24 cellular contexts compared by ENCODE assay signal in the genomic region with DNA sequence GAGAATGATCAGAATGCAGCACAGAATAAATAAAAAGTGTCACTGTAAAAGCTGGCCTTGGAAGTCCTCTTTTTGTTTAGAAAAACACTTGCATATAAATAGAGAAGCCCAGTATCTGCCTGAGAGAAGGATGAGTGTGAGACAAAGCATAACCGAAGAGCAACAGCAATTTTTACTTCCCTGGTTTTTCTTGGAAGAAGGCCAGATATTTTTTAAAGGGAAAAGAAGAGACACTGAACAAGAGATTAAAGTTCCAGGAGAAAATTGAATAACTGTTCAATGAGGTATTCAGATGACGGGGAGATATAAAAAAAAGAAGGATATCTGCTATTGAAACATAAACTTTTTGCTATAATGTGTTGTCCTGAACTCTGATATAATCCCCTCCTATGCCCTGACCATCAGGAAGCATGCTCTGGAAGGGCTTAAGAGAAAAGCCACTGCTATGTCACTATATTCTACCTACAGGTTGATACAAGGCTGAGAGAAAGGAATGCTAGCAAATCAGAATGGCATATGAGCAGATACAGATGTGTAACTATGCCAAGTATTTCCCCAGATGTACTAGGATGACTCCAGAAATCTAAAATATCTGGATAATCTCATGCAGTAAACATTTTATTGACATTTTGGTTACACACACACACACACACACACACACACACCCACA.
DNase-seq lines count a peak whose midpoint lies in the region; FAIRE-seq and TF ChIP-seq lines count a peak whose summit lies in the region.
"Had no signal": no experiment of that assay in that cellular context is flagged by ENCODE, and none has a peak within 500 bp of the region (broad histone marks: within the 10 kb centered on the region; RNA-seq: fewer than 3 reads in every experiment).

No MANE protein-coding gene starts in this region.

- no peaks in the 10 kb centered on the region for H3K36me3 ChIP-seq in HUES6 (ENCODE audit: control insufficient read depth, insufficient read depth, low read length)
- no peaks in the 10 kb centered on the region for H3K36me3 ChIP-seq in endothelial cell of umbilical vein (ENCODE audit: control insufficient read depth in 2 of 2, extremely low read depth in 1 of 2, insufficient read depth in 2 of 2, low read length in 2 of 2)
- H3K36me3 ChIP-seq: prostate gland, vagina had no signal

- TF ChIP-seq POLR2A in endothelial cell of umbilical vein (IDR thresholded peaks at IDR 0.05; ENCODE audit: low read depth, low read length) (no peak), GM12892 (IDR thresholded peaks at IDR 0.05; ENCODE audit: low read depth, low read length) (no peak)

- intact Hi-C loops in endothelial cell of umbilical vein (cut with micrococcal nuclease) = no loop called here
- intact Hi-C loops in activated T-helper 1 cell treated with anti-CD3 and anti-CD28 coated beads, Interleukin-12 subunit alpha, Interleukin-12 subunit beta, Interleukin-2, Interleukin-4 antibody, amounts not matched to agents 30 ng/mL and 10 ng/mL and 1 ng/mL, durations not matched to agents 14 hours and 24 hours and 36 hours (cut with micrococcal nuclease) = no loop called here

- dilution Hi-C loops in endothelial cell of umbilical vein (cut with MboI; ENCODE audit: extremely low pct_ligation_motif_present, low sequenced_read_pairs) = no loop called here

- FAIRE-seq in endothelial cell of umbilical vein (lab: Jason Lieb, UNC) (peak; percentile 31), GM12892 (lab: Jason Lieb, UNC) (no peak)
- FAIRE-seq: kidney had no signal

- H3K4me2 ChIP-seq in endothelial cell of umbilical vein (ENCODE audit: insufficient read depth, low read length) = no peak overlapping the region

- peaks cover 4% of the 10 kb centered on the region for H3K9me3 Mint-ChIP-seq in nephron
- H3K9me3 Mint-ChIP-seq in activated T-helper 1 cell treated with anti-CD3 and anti-CD28 coated beads, Interleukin-12 subunit alpha, Interleukin-12 subunit beta, Interleukin-2, Interleukin-4 antibody, amounts not matched to agents 30 ng/mL and 10 ng/mL and 1 ng/mL, durations not matched to agents 14 hours and 24 hours and 36 hours = no peaks in the 10 kb centered on the region
- H3K9me3 Mint-ChIP-seq: activated CD4-positive, alpha-beta T cell treated with anti-CD3 and anti-CD28 coated beads, Interleukin-2, amount 10 ng/mL, durations not matched to agents 7 days and 5 days had no signal

- H3K27ac ChIP-seq in HUES6 (ENCODE audit: low read depth, low read length) (0 out of 2 replicates have a peak overlapping the region, but pooled peaks have one; percentile 36), endothelial cell of umbilical vein (ENCODE audit: insufficient read depth, low read depth, low read length) (no peak overlapping the region)
- H3K27ac ChIP-seq: prostate gland, vagina had no signal

- H3K9ac ChIP-seq in HUES6 (ENCODE audit: low read length) (no peak overlapping the region), endothelial cell of umbilical vein (replicated peaks; ENCODE audit: extremely low read depth, insufficient read depth, low read length) (no peak overlapping the region)

- CTCF ChIA-PET in endothelial cell of umbilical vein (lab: Charles Lee) = no interaction called here

- H2AFZ ChIP-seq in endothelial cell of umbilical vein (ENCODE audit: low read depth, low read length) = no peak overlapping the region

- H3K4me1 ChIP-seq in HUES6 (ENCODE audit: control insufficient read depth, insufficient read depth, low read length) (peaks cover 18% of the 10 kb centered on the region), endothelial cell of umbilical vein (ENCODE audit: control insufficient read depth, extremely low read depth, insufficient read depth, low read length) (peaks cover 4% of the 10 kb centered on the region)

- no peaks in the 10 kb centered on the region for H3K9me1 ChIP-seq in endothelial cell of umbilical vein (replicated peaks; ENCODE audit: control insufficient read depth, extremely low read depth, insufficient read depth, low read length)

- H4K20me1 ChIP-seq in endothelial cell of umbilical vein (replicated peaks; ENCODE audit: control insufficient read depth, extremely low read depth, insufficient read depth, low read length) = no peaks in the 10 kb centered on the region

- no peaks in the 10 kb centered on the region for H3K27me3 Mint-ChIP-seq in nephron (ENCODE audit: low read depth)
- H3K27me3 Mint-ChIP-seq in activated T-helper 1 cell treated with anti-CD3 and anti-CD28 coated beads, Interleukin-12 subunit alpha, Interleukin-12 subunit beta, Interleukin-2, Interleukin-4 antibody, amounts not matched to agents 30 ng/mL and 10 ng/mL and 1 ng/mL, durations not matched to agents 14 hours and 24 hours and 36 hours (ENCODE audit: insufficient read depth) = peaks cover 2% of the 10 kb centered on the region
- H3K27me3 Mint-ChIP-seq: activated CD4-positive, alpha-beta T cell treated with anti-CD3 and anti-CD28 coated beads, Interleukin-2, amount 10 ng/mL, durations not matched to agents 7 days and 5 days; memory B cell had no signal

- DNase-seq in ACHN (peak; percentile 10), endothelial cell of umbilical vein (ENCODE audit: low read depth, low spot score) (peak; percentile 30), GM12892 (ENCODE audit: insufficient read length) (no peak), HuH-7.5 (ENCODE audit: low spot score) (no peak)
- DNase-seq in activated T-helper 1 cell treated with anti-CD3 and anti-CD28 coated beads, Interleukin-12 subunit alpha, Interleukin-12 subunit beta, Interleukin-2, Interleukin-4 antibody, amounts not matched to agents 30 ng/mL and 10 ng/mL and 1 ng/mL, durations not matched to agents 14 hours and 24 hours and 36 hours (ENCODE audit: low spot score) = no peak
- no peak for DNase-seq in stimulated activated CD4-positive, alpha-beta T cell treated with anti-CD3 and anti-CD28 coated beads, Interleukin-2, amount 100 ng/mL, for 48 hours
- DNase-seq: activated CD4-positive, alpha-beta T cell treated with anti-CD3 and anti-CD28 coated beads, Interleukin-2, amount 10 ng/mL, durations not matched to agents 7 days and 5 days; activated gamma-delta T cell treated with Interleukin-2 at 50 U/mL for 16 hours; anterior cingulate cortex; DMS 273 treated with DMSO at 0.1 percent for 48 hours; endodermal cell; GF-D8; Kasumi-1; kidney; NCI-H1105; NCI-H2171; NCI-H526 treated with DMSO at 0.1 percent for 48 hours; stimulated activated CD4-positive, alpha-beta T cell treated with anti-CD3 and anti-CD28 coated beads, Interleukin-12 subunit alpha, Interleukin-12 subunit beta, amount 100 ng/mL, for 4 hours; T-helper 1 cell had no signal

- no peaks in the 10 kb centered on the region for H3K36me3 Mint-ChIP-seq in nephron (ENCODE audit: low read depth)
- no peaks in the 10 kb centered on the region for H3K36me3 Mint-ChIP-seq in activated T-helper 1 cell treated with anti-CD3 and anti-CD28 coated beads, Interleukin-12 subunit alpha, Interleukin-12 subunit beta, Interleukin-2, Interleukin-4 antibody, amounts not matched to agents 30 ng/mL and 10 ng/mL and 1 ng/mL, durations not matched to agents 14 hours and 24 hours and 36 hours (ENCODE audit: low read depth)
- H3K36me3 Mint-ChIP-seq: memory B cell had no signal

- POLR2A ChIA-PET in endothelial cell of umbilical vein (lab: Charles Lee) = no interaction called here

- H3K79me2 ChIP-seq in endothelial cell of umbilical vein (ENCODE audit: control insufficient read depth, insufficient read depth, low read length) = no peaks in the 10 kb centered on the region

- TF ChIP-seq CTCF in endothelial cell of umbilical vein (IDR thresholded peaks at IDR 0.05; ENCODE audit: extremely low read depth in 1 of 2, insufficient read depth in 1 of 2, low read depth in 1 of 2, low read length in 2 of 2) (no peak), nephron (IDR thresholded peaks at IDR 0.05; ENCODE audit: unreplicated experiment in 3 of 3) (no peak)

- no TSS peak for BruUV-seq in endothelial cell of umbilical vein (replicated peaks; lab: Mats Ljungman, UMichigan)

- H3K9me3 ChIP-seq in HUES6 (ENCODE audit: control insufficient read depth, insufficient read depth, low read depth, low read length) (peaks cover 5% of the 10 kb centered on the region; the same call in 1 of the 2 replicates), endothelial cell of umbilical vein (replicated peaks; ENCODE audit: control insufficient read depth, insufficient read depth, low read length) (no peaks in the 10 kb centered on the region)
- H3K9me3 ChIP-seq: prostate gland, vagina had no signal

- H3K27ac Mint-ChIP-seq in nephron = peak overlapping the region; percentile 27 to 49 (median 42)
- no peak overlapping the region for H3K27ac Mint-ChIP-seq in activated T-helper 1 cell treated with anti-CD3 and anti-CD28 coated beads, Interleukin-12 subunit alpha, Interleukin-12 subunit beta, Interleukin-2, Interleukin-4 antibody, amounts not matched to agents 30 ng/mL and 10 ng/mL and 1 ng/mL, durations not matched to agents 14 hours and 24 hours and 36 hours
- H3K27ac Mint-ChIP-seq: activated CD4-positive, alpha-beta T cell treated with anti-CD3 and anti-CD28 coated beads, Interleukin-2, amount 10 ng/mL, durations not matched to agents 7 days and 5 days; endodermal cell; memory B cell had no signal

- in situ Hi-C loops in ACHN (cut with HindIII; ENCODE audit: low pct_ligation_motif_present, low pct_unique_long_range_greater_than_20kb, low sequenced_read_pairs) = no loop called here

- H3K27me3 ChIP-seq in HUES6 (ENCODE audit: control insufficient read depth, insufficient read depth, low read length) (no peaks in the 10 kb centered on the region), endothelial cell of umbilical vein (ENCODE audit: control insufficient read depth in 2 of 2, insufficient read depth in 2 of 2, low read length in 2 of 2) (no peaks in the 10 kb centered on the region)
- H3K27me3 ChIP-seq: vagina had no signal

- H3K4me1 Mint-ChIP-seq in nephron = peaks cover 14% of the 10 kb centered on the region
- no peaks in the 10 kb centered on the region for H3K4me1 Mint-ChIP-seq in activated T-helper 1 cell treated with anti-CD3 and anti-CD28 coated beads, Interleukin-12 subunit alpha, Interleukin-12 subunit beta, Interleukin-2, Interleukin-4 antibody, amounts not matched to agents 30 ng/mL and 10 ng/mL and 1 ng/mL, durations not matched to agents 14 hours and 24 hours and 36 hours (ENCODE audit: low read depth)
- H3K4me1 Mint-ChIP-seq: activated CD4-positive, alpha-beta T cell treated with anti-CD3 and anti-CD28 coated beads, Interleukin-2, amount 10 ng/mL, durations not matched to agents 7 days and 5 days; memory B cell had no signal

- no peak overlapping the region for H3K4me3 ChIP-seq in HUES6 (ENCODE audit: low read depth, low read length)
- H3K4me3 ChIP-seq in endothelial cell of umbilical vein (replicated peaks in 1 of 3; ENCODE audit: insufficient read depth in 1 of 3, low read depth in 1 of 3, low read length in 3 of 3) = no peak overlapping the region
- H3K4me3 ChIP-seq: prostate gland, vagina had no signal

- H3K4me3 Mint-ChIP-seq in nephron = no peak overlapping the region
- no peak overlapping the region for H3K4me3 Mint-ChIP-seq in activated T-helper 1 cell treated with anti-CD3 and anti-CD28 coated beads, Interleukin-12 subunit alpha, Interleukin-12 subunit beta, Interleukin-2, Interleukin-4 antibody, amounts not matched to agents 30 ng/mL and 10 ng/mL and 1 ng/mL, durations not matched to agents 14 hours and 24 hours and 36 hours
- H3K4me3 Mint-ChIP-seq: activated CD4-positive, alpha-beta T cell treated with anti-CD3 and anti-CD28 coated beads, Interleukin-2, amount 10 ng/mL, durations not matched to agents 7 days and 5 days; endodermal cell; memory B cell had no signal

Comparison
In these comparisons a context has a peak if more than half of its experiments do, and no peak if none do; other contexts are left out.
1. DNase-seq: peak in ACHN (single experiment) and endothelial cell of umbilical vein (single experiment); none in GM12892 (single experiment), activated T-helper 1 cell treated with anti-CD3 and anti-CD28 coated beads, Interleukin-12 subunit alpha, Interleukin-12 subunit beta, Interleukin-2, Interleukin-4 antibody, amounts not matched to agents 30 ng/mL and 10 ng/mL and 1 ng/mL, durations not matched to agents 14 hours and 24 hours and 36 hours (single experiment), HuH-7.5 (single experiment) and stimulated activated CD4-positive, alpha-beta T cell treated with anti-CD3 and anti-CD28 coated beads, Interleukin-2, amount 100 ng/mL, for 48 hours (0 of 2).